Comparison of ENCODE assay signal across 8 cellular contexts in genomic region chr17:57597531-57598453, GRCh38.
DNase-seq lines count a peak whose midpoint lies in the region; ATAC-seq and FAIRE-seq lines count a peak whose summit lies in the region.

No MANE protein-coding gene starts in this region.

- H3K9me3 Mint-ChIP-seq in T-helper 1 cell treated with Interleukin-12 subunit alpha and Interleukin-12 subunit beta and Interleukin-4 antibody, amounts not matched to agents 30 μg/mL and 1 μg/mL, for 36 hours: peaks cover 6% of the 10 kb centered on the region
- peaks cover 0 to 2% of the 10 kb centered on the region in 2 donors for H3K9me3 Mint-ChIP-seq in effector memory CD8-positive, alpha-beta T cell
- peaks cover 2% of the 10 kb centered on the region for H3K9me3 Mint-ChIP-seq in memory B cell

- no peak overlapping the region for H3K4me3 Mint-ChIP-seq in T-helper 1 cell treated with Interleukin-12 subunit alpha and Interleukin-12 subunit beta and Interleukin-4 antibody, amounts not matched to agents 30 μg/mL and 1 μg/mL, for 36 hours
- peak overlapping the region; percentile 35 to 52 for H3K4me3 Mint-ChIP-seq in effector memory CD8-positive, alpha-beta T cell
- H3K4me3 Mint-ChIP-seq in memory B cell: no peak overlapping the region

- peaks cover 36% of the 10 kb centered on the region for H3K36me3 Mint-ChIP-seq in T-helper 1 cell treated with Interleukin-12 subunit alpha and Interleukin-12 subunit beta and Interleukin-4 antibody, amounts not matched to agents 30 μg/mL and 1 μg/mL, for 36 hours (ENCODE audit: low read depth)
- peaks cover 16% of the 10 kb centered on the region for H3K36me3 Mint-ChIP-seq in effector memory CD8-positive, alpha-beta T cell (ENCODE audit: insufficient read depth)
- H3K36me3 Mint-ChIP-seq in memory B cell: peaks cover 12% of the 10 kb centered on the region

- H3K27me3 Mint-ChIP-seq in T-helper 1 cell treated with Interleukin-12 subunit alpha and Interleukin-12 subunit beta and Interleukin-4 antibody, amounts not matched to agents 30 μg/mL and 1 μg/mL, for 36 hours (ENCODE audit: low read depth): no peaks in the 10 kb centered on the region
- H3K27me3 Mint-ChIP-seq in effector memory CD8-positive, alpha-beta T cell: no peaks in the 10 kb centered on the region
- H3K27me3 Mint-ChIP-seq in memory B cell: no peaks in the 10 kb centered on the region

- H3K4me1 Mint-ChIP-seq in T-helper 1 cell treated with Interleukin-12 subunit alpha and Interleukin-12 subunit beta and Interleukin-4 antibody, amounts not matched to agents 30 μg/mL and 1 μg/mL, for 36 hours (ENCODE audit: low read depth): peaks cover 49% of the 10 kb centered on the region
- H3K4me1 Mint-ChIP-seq in effector memory CD8-positive, alpha-beta T cell (ENCODE audit: low read depth in 2 of 2): peaks cover 51% of the 10 kb centered on the region in 2 donors
- peaks cover 26% of the 10 kb centered on the region for H3K4me1 Mint-ChIP-seq in memory B cell

- peak overlapping the region; percentile 80 for H3K27ac Mint-ChIP-seq in T-helper 1 cell treated with Interleukin-12 subunit alpha and Interleukin-12 subunit beta and Interleukin-4 antibody, amounts not matched to agents 30 μg/mL and 1 μg/mL, for 36 hours
- peak overlapping the region; percentile 73 to 90 for H3K27ac Mint-ChIP-seq in effector memory CD8-positive, alpha-beta T cell
- H3K27ac Mint-ChIP-seq in memory B cell: peak overlapping the region; percentile 74

- DNase-seq in A172 (ENCODE audit: low spot score) (peak; percentile 81), EH (ENCODE audit: low read depth) (peak; percentile 81), NCI-H1105 treated with DMSO at 0.1 percent for 48 hours (lab: John Stamatoyannopoulos, UW) (peak; percentile 86), memory B cell (ENCODE audit: low spot score in 2 of 2) (no peak), urothelium cell line (ENCODE audit: low spot score) (peak; percentile 85)
- peak in 1 of 3 experiments; percentile 25 for DNase-seq in effector memory CD8-positive, alpha-beta T cell

- no peak for ATAC-seq in effector memory CD8-positive, alpha-beta T cell (replicated peaks)
- ATAC-seq in memory B cell (ENCODE audit: low read depth) (no peak), HG03460 (IDR thresholded peaks at IDR 0.05; ENCODE audit: unreplicated experiment) (no peak)

- FAIRE-seq in urothelium cell line (lab: Jason Lieb, UNC): peak; percentile 5

Comparison
In these comparisons a context has a peak if more than half of its experiments do, and no peak if none do; other contexts are left out.
1. DNase-seq: peak in A172 (single experiment), EH (single experiment), NCI-H1105 treated with DMSO at 0.1 percent for 48 hours (single experiment) and urothelium cell line (single experiment); none in memory B cell (0 of 2).
2. H3K4me3 Mint-ChIP-seq: peak in effector memory CD8-positive, alpha-beta T cell (2 of 2); none in T-helper 1 cell treated with Interleukin-12 subunit alpha and Interleukin-12 subunit beta and Interleukin-4 antibody, amounts not matched to agents 30 μg/mL and 1 μg/mL, for 36 hours (single experiment) and memory B cell (single experiment).
3. Peak in every context shown above with its lines, with median percentiles within 50 percentile points of each other: H3K27ac Mint-ChIP-seq.